2 cellular contexts compared by ENCODE assay signal in the genomic region with DNA sequence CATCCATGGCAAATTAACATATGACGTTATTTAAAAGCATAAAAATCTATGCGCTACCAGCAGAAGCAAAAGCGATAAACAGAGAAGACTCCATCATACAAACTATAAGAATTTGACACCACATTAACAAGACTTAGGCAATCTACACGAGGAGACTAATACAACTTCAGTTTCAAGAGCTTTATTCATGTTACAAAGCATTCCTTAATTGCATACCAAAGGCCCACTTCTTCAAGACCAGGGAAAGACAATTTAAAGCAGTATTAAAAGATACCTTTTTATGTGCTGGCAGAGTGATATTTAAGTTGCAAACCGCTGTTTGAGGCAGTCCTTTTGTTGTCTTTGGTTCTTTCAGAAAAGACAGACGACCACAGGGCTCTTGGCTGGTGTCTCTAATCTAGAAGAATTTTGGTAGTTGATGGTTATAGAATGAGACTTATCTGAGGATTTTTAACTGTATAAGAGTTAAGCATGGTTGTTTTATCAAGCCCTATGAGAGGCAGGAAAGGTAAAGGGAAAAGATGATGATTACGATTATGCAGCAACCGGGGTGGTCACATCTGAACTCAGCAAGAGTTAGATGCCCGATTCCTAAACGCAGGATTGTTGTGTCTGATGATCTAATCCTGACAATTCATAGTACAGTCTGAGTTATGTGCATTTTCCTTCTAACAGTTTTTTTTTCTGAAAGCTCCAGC.
TF ChIP-seq lines count a peak whose summit lies in the region.

No MANE protein-coding gene starts in this region.

TF ChIP-seq in liver, 16 proteins besides CTCF, POLR2A, EP300 and RAD21:
- no peak for TF ChIP-seq FOXA1 (IDR thresholded peaks at IDR 0.05)

TF ChIP-seq in HepG2, 621 proteins besides CTCF, POLR2A, EP300 and RAD21:
- TF ChIP-seq, protein P1, sequence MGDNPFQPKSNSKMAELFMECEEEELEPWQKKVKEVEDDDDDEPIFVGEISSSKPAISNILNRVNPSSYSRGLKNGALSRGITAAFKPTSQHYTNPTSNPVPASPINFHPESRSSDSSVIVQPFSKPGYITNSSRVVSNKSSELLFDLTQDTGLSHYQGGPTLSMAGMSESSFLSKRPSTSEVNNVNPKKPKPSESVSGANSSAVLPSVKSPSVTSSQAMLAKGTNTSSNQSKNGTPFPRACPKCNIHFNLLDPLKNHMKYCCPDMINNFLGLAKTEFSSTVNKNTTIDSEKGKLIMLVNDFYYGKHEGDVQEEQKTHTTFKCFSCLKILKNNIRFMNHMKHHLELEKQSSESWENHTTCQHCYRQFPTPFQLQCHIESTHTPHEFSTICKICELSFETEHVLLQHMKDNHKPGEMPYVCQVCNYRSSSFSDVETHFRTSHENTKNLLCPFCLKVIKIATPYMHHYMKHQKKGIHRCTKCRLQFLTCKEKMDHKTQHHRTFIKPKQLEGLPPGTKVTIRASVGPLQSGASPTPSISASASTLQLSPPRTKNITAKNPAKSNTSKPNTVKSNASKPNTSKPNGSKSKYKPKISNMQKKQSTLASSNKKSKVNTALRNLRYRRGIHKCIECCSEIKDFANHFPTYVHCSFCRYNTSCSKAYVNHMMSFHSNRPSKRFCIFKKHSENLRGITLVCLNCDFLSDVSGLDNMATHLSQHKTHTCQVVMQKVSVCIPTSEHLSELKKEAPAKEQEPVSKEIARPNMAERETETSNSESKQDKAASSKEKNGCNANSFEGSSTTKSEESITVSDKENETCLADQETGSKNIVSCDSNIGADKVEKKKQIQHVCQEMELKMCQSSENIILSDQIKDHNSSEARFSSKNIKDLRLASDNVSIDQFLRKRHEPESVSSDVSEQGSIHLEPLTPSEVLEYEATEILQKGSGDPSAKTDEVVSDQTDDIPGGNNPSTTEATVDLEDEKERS (CRISPR knock-in tag; IDR thresholded peaks at IDR 0.05) = no peak
- no peak for TF ChIP-seq ZNF232 (CRISPR knock-in tag; IDR thresholded peaks at IDR 0.05; ENCODE audit: borderline replicate concordance)
- TF ChIP-seq ZNF800 (CRISPR knock-in tag; IDR thresholded peaks at IDR 0.05) = no peak
- TF ChIP-seq SMC3 (IDR thresholded peaks at IDR 0.05; ENCODE audit: low read length) = no peak
- no peak for TF ChIP-seq DRAP1 (CRISPR knock-in tag; IDR thresholded peaks at IDR 0.05)
- TF ChIP-seq CHD4 (IDR thresholded peaks at IDR 0.05; ENCODE audit: borderline replicate concordance, low read length) = no peak
- TF ChIP-seq TBX2 (CRISPR knock-in tag; IDR thresholded peaks at IDR 0.05; ENCODE audit: borderline replicate concordance) = no peak
- TF ChIP-seq TCF7L2 (IDR thresholded peaks at IDR 0.05; ENCODE audit: low read depth, low read length) = no peak
- no peak for TF ChIP-seq MYC (CRISPR knock-in tag; IDR thresholded peaks at IDR 0.05; ENCODE audit: borderline replicate concordance)
- TF ChIP-seq TP53 (CRISPR knock-in tag; conservative IDR thresholded peaks at IDR 0.05) = no peak
TF ChIP-seq in HepG2: peak in this region for 0.
